ENCODE assay signal across 23 cellular contexts in genomic region chr6:142367061-142367460, GRCh38.
DNase-seq lines count a peak whose midpoint lies in the region; ATAC-seq and TF ChIP-seq lines count a peak whose summit lies in the region.
"Had no signal": no experiment of that assay in that cellular context is flagged by ENCODE, and none has a peak within 500 bp of the region (broad histone marks: within the 10 kb centered on the region; RNA-seq: fewer than 3 reads in every experiment).

No MANE protein-coding gene starts in this region.

- no peak overlapping the region for H2AFZ ChIP-seq in hepatocyte

- H3K4me3 Mint-ChIP-seq in HFFc6 (peak overlapping the region; percentile 67), glutamatergic neuron (ENCODE audit: unreplicated experiment) (no peak overlapping the region)
- H3K4me3 Mint-ChIP-seq: CD4-positive, alpha-beta memory T cell had no signal

- H3K9me3 Mint-ChIP-seq in HFFc6 (no peaks in the 10 kb centered on the region), glutamatergic neuron (ENCODE audit: unreplicated experiment) (no peaks in the 10 kb centered on the region)
- H3K9me3 Mint-ChIP-seq: CD4-positive, alpha-beta memory T cell had no signal

- peaks cover 35% of the 10 kb centered on the region for H3K4me1 Mint-ChIP-seq in HFFc6 (ENCODE audit: low read depth)
- H3K4me1 Mint-ChIP-seq in glutamatergic neuron (ENCODE audit: low read depth, unreplicated experiment): peaks cover 12% of the 10 kb centered on the region
- H3K4me1 Mint-ChIP-seq: CD4-positive, alpha-beta memory T cell had no signal

- H3K4me2 ChIP-seq in hepatocyte: peak overlapping the region; percentile 28
- H3K4me2 ChIP-seq: BLaER1 had no signal

- no peaks in the 10 kb centered on the region for H3K9me3 ChIP-seq in Panc1 (ENCODE audit: control insufficient read depth, insufficient read depth, low read depth, low read length)
- no peaks in the 10 kb centered on the region for H3K9me3 ChIP-seq in hepatocyte (ENCODE audit: low read depth)
- H3K9me3 ChIP-seq: BLaER1, Caco-2, MG63 had no signal

- peak overlapping the region; percentile 100 for H3K27ac ChIP-seq in Panc1 (ENCODE audit: low read length)
- H3K27ac ChIP-seq in hepatocyte: peak overlapping the region; percentile 13
- H3K27ac ChIP-seq: BLaER1 had no signal

- 86% methylated on average over 3 of the region's 3 CpGs for WGBS in hepatocyte (ENCODE audit: low lambda C conversion rate, missing lambda C conversion rate)

- H3K27me3 Mint-ChIP-seq in HFFc6 (ENCODE audit: insufficient read depth) (peaks cover 2% of the 10 kb centered on the region), glutamatergic neuron (ENCODE audit: unreplicated experiment) (peaks cover 2% of the 10 kb centered on the region)

- H3K4me1 ChIP-seq in Panc1 (ENCODE audit: control insufficient read depth, insufficient read depth, low read length): peaks cover 79% of the 10 kb centered on the region
- H3K4me1 ChIP-seq in hepatocyte (ENCODE audit: insufficient read depth): peaks cover 9% of the 10 kb centered on the region
- H3K4me1 ChIP-seq: BLaER1 had no signal

- H3K36me3 Mint-ChIP-seq in HFFc6 (ENCODE audit: low read depth): peaks cover 35% of the 10 kb centered on the region
- H3K36me3 Mint-ChIP-seq in glutamatergic neuron (ENCODE audit: unreplicated experiment): no peaks in the 10 kb centered on the region
- H3K36me3 Mint-ChIP-seq: CD4-positive, alpha-beta memory T cell had no signal

- H3K36me3 ChIP-seq in Panc1 (ENCODE audit: control insufficient read depth, insufficient read depth, low read length): peaks cover 15% of the 10 kb centered on the region; the same call in 1 of the 2 replicates
- H3K36me3 ChIP-seq in hepatocyte (replicated peaks; ENCODE audit: insufficient read depth, low read depth): no peaks in the 10 kb centered on the region
- H3K36me3 ChIP-seq: BLaER1, MG63 had no signal

- TF ChIP-seq CTCF in HFFc6 (IDR thresholded peaks at IDR 0.05): no peak
- TF ChIP-seq CTCF in Panc1 (IDR thresholded peaks at IDR 0.05): no peak
- TF ChIP-seq CTCF in hepatocyte (IDR thresholded peaks at IDR 0.05; ENCODE audit: poor library complexity): no peak
- no peak for TF ChIP-seq CTCF in glutamatergic neuron (IDR thresholded peaks at IDR 0.05; ENCODE audit: partially characterized antibody, unreplicated experiment)

- BruUV-seq in Panc1 (replicated peaks; lab: Mats Ljungman, UMichigan): no TSS peak

- DNase-seq in HFFc6 (no peak), Panc1 (ENCODE audit: low read depth, low spot score) (no peak), hepatocyte (ENCODE audit: low spot score) (no peak), KG1 (lab: John Stamatoyannopoulos, UW) (no peak), glutamatergic neuron (no peak), NAMALWA (ENCODE audit: low spot score) (no peak)
- no peak for DNase-seq in stimulated activated naive CD8-positive, alpha-beta T cell treated with anti-CD3 and anti-CD28 coated beads, Interleukin-15, Interleukin-2, amounts not matched to agents 100 U/mL and 50 U/mL, for 24 hours
- DNase-seq: Caco-2; CD4-positive, alpha-beta memory T cell; DMS 273 treated with DMSO at 0.1 percent for 48 hours; DND-41; H7; MG63; NCI-H1048; NCI-H1417 treated with DMSO at 0.1 percent for 48 hours; NCI-H187; NCI-H2107; NCI-H2227 treated with DMSO at 0.1 percent for 48 hours; NCI-H524; NCI-H82; OCI-M1 had no signal

- no peaks in the 10 kb centered on the region for H4K20me1 ChIP-seq in hepatocyte (ENCODE audit: insufficient read depth, poor library complexity, severe bottlenecking)
- H4K20me1 ChIP-seq: BLaER1 had no signal

- peaks cover 13% of the 10 kb centered on the region for H3K79me2 ChIP-seq in hepatocyte

- H3K9me2 ChIP-seq in hepatocyte (replicated peaks; ENCODE audit: insufficient read depth): no peaks in the 10 kb centered on the region

- ATAC-seq in Panc1: peak; percentile 68
- ATAC-seq in stimulated activated naive CD8-positive, alpha-beta T cell treated with anti-CD3 and anti-CD28 coated beads, Interleukin-15, Interleukin-2, amounts not matched to agents 100 U/mL and 50 U/mL, for 24 hours: no peak
- ATAC-seq: GM12878 had no signal

- H3K27ac Mint-ChIP-seq in HFFc6 (peak overlapping the region; percentile 59), glutamatergic neuron (ENCODE audit: unreplicated experiment) (no peak overlapping the region)
- H3K27ac Mint-ChIP-seq: CD4-positive, alpha-beta memory T cell had no signal

- H3K27me3 ChIP-seq in Panc1 (ENCODE audit: control insufficient read depth, insufficient read depth, low read length) (no peaks in the 10 kb centered on the region), hepatocyte (no peaks in the 10 kb centered on the region)
- H3K27me3 ChIP-seq: BLaER1, MG63 had no signal

- CTCF ChIA-PET in Panc1 (lab: Charles Lee): interaction anchor here (0.7 kb wide), 1 partner anchor 29 kb away, joined by 5 read pairs; no protein-coding TSS in a partner anchor

- in situ Hi-C loops in Panc1 (cut with HindIII; ENCODE audit: low pct_unique_long_range_greater_than_20kb, low sequenced_read_pairs): no loop called here

- intact Hi-C loops in Panc1 (cut with micrococcal nuclease; ENCODE audit: unreplicated experiment): no loop called here

- H3K4me3 ChIP-seq in Panc1 (ENCODE audit: low read depth in 2 of 2, low read length in 2 of 2) (no peak overlapping the region), hepatocyte (no peak overlapping the region)
- H3K4me3 ChIP-seq: BLaER1, GM12878, MG63 had no signal

- POLR2A ChIA-PET in Panc1 (lab: Charles Lee): no interaction called here
